5 cellular contexts compared by ENCODE assay signal in the genomic region with DNA sequence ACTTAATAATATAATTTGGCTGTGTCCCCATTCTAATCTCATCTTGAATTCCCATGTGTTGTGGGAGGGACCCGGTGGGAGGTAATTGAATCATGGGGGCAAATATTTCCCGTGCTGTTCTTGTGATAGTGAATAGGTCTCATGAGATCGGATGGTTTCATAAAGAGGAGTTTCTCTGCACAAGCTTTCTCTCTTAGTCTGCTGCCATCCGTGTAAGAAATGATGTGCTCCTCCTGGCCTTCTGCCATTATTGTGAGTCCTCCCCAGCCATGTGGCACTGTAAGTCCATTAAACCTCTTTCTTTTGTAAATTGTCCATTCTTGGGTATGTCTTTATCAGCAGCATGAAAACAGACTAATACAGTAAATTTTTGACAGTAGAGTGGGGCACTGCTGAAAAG.
"Had no signal": no experiment of that assay in that cellular context is flagged by ENCODE, and none has a peak within 500 bp of the region (broad histone marks: within the 10 kb centered on the region; RNA-seq: fewer than 3 reads in every experiment).

No MANE protein-coding gene starts in this region.

- DNase-seq: H9, HCEC 1CT, KG1 had no signal

- H3K4me3 ChIP-seq: GM23338 had no signal

- ATAC-seq: GM23338, HepG2 had no signal
